ENCODE assay signal across 8 cellular contexts in the genomic region with DNA sequence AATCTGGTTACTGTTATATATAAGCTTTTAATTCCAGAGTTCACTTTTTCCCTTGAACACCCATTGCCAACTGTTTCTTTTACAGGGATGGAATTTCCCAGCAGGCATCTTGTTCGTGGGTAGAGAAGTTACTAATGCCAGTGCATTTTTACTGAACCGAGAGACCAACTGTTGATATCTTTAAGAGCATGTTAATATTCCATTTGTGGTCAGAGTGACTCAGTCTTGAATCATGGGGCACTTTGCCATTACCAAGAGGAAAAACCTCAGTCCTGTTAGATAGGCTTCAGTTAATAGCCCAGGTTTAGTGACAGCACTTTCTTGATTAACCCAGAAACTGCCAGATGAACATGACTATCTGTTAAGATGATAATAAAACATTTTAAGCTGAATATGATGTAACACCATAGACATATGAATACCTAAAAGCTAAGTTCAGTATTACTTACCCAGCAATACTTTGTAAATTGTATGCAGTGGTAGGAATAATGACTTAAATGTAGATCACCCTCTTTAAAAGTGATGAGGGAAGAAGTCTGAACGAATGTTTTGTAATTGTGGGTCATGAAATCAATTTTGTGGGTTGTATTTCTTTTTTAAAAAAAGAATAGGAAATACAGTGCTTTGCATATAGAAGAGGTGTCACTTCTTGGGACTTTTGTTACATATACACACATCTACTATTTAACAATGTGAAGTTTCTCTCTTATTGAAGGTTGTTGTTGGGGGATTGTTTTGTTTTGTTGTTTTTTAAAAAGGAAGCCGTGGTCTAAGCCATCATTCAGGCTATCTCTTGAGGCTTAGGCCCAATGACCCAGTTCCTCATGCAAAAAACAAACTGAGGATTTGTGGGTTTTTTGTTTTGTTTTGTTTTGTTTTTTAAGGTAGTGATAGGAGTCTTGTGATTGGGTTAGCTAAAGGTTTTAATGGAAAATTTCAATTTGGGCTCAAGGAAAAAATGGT.
DNase-seq lines count a peak whose midpoint lies in the region; ATAC-seq and TF ChIP-seq lines count a peak whose summit lies in the region.

No MANE protein-coding gene starts in this region.

- H3K79me2 ChIP-seq in PC-3 (ENCODE audit: low read length): no peaks in the 10 kb centered on the region

- H3K4me2 ChIP-seq in PC-3 (ENCODE audit: low read length): peak overlapping the region; percentile 64

- DNase-seq in activated T-cell treated with anti-CD3 and anti-CD28 coated beads, Interleukin-2, amount 50 U/mL, for 24 hours: no peak
- DNase-seq in activated T-cell treated with anti-CD3 and anti-CD28 coated beads for 4 hours (no peak), PC-3 (peak; percentile 100), coronary artery (ENCODE audit: low spot score) (no peak), myocyte (ENCODE audit: low read depth) (peak; percentile 99), cerebellar cortex (ENCODE audit: low spot score) (no peak), NCI-H1105 treated with DMSO at 0.1 percent for 48 hours (lab: John Stamatoyannopoulos, UW) (no peak)

- no peaks in the 10 kb centered on the region for H3K27me3 ChIP-seq in PC-3 (ENCODE audit: low read length)

- peaks cover 18% of the 10 kb centered on the region for H3K4me1 ChIP-seq in PC-3 (ENCODE audit: insufficient read depth, low read length)

- peak overlapping the region; percentile 23 for H2AFZ ChIP-seq in PC-3 (ENCODE audit: low read length)

- peak overlapping the region; percentile 36 for H3K9ac ChIP-seq in PC-3 (ENCODE audit: low read length)

- H3K36me3 ChIP-seq in PC-3 (ENCODE audit: low read depth, low read length): no peaks in the 10 kb centered on the region

- intact Hi-C loops in PC-3 (cut with micrococcal nuclease): loop anchor here (1.0 to 5.0 kb wide), 6 partner anchors 19 to 132 kb away; no protein-coding TSS in a partner anchor

- H3K4me1 Mint-ChIP-seq in activated T-cell treated with anti-CD3 and anti-CD28 coated beads, Interleukin-2, amount 50 U/mL, for 24 hours (ENCODE audit: low read depth): peaks cover 19% of the 10 kb centered on the region

- peak overlapping the region; percentile 20 for H3K4me3 Mint-ChIP-seq in activated T-cell treated with anti-CD3 and anti-CD28 coated beads, Interleukin-2, amount 50 U/mL, for 24 hours

- H3K9me3 Mint-ChIP-seq in activated T-cell treated with anti-CD3 and anti-CD28 coated beads, Interleukin-2, amount 50 U/mL, for 24 hours: no peaks in the 10 kb centered on the region

- peaks cover 4% of the 10 kb centered on the region for H3F3A ChIP-seq in PC-3 (ENCODE audit: low read length, unreplicated experiment)

- TF ChIP-seq CTCF in PC-3 (conservative IDR thresholded peaks at IDR 0.05; ENCODE audit: low read depth, low read length): no peak
- TF ChIP-seq CTCF in coronary artery (IDR thresholded peaks at IDR 0.05): no peak

- no peaks in the 10 kb centered on the region for H3K27me3 Mint-ChIP-seq in activated T-cell treated with anti-CD3 and anti-CD28 coated beads, Interleukin-2, amount 50 U/mL, for 24 hours

- H3K36me3 Mint-ChIP-seq in activated T-cell treated with anti-CD3 and anti-CD28 coated beads, Interleukin-2, amount 50 U/mL, for 24 hours (ENCODE audit: low read depth): peaks cover 2% of the 10 kb centered on the region

- BruUV-seq in PC-3 (replicated peaks; lab: Mats Ljungman, UMichigan): TSS peak; percentile 37

- ATAC-seq in PC-3 (peak; percentile 94), HG03439 (IDR thresholded peaks at IDR 0.05; ENCODE audit: unreplicated experiment) (no peak)

- POLR2A ChIA-PET in PC-3 (lab: Charles Lee; ENCODE audit: unreplicated experiment): interaction anchor here (0.5 kb wide), 2 partner anchors 49 to 97 kb away, joined by 4 to 8 read pairs; no protein-coding TSS in a partner anchor

- H3K9me2 ChIP-seq in PC-3 (replicated peaks; ENCODE audit: low read length): no peaks in the 10 kb centered on the region

- peak overlapping the region; percentile 81 for H3K27ac Mint-ChIP-seq in activated T-cell treated with anti-CD3 and anti-CD28 coated beads, Interleukin-2, amount 50 U/mL, for 24 hours

- H4K20me1 ChIP-seq in PC-3 (ENCODE audit: low read length): no peaks in the 10 kb centered on the region

- no peaks in the 10 kb centered on the region for H3K9me3 ChIP-seq in PC-3 (ENCODE audit: low read length)

- H3K27ac ChIP-seq in PC-3 (ENCODE audit: low read length) (peak overlapping the region; percentile 74), coronary artery (peak overlapping the region; percentile 64 to 81)

- H3K4me3 ChIP-seq in PC-3 (ENCODE audit: low read length) (peak overlapping the region; percentile 39), coronary artery (no peak overlapping the region)

- CTCF ChIA-PET in PC-3 (lab: Charles Lee): interaction anchor here (0.5 to 1.0 kb wide), 3 partner anchors 32 to 152 kb away, joined by 3 to 6 read pairs (median 4); no protein-coding TSS in a partner anchor

Comparison
In these comparisons a context has a peak if more than half of its experiments do, and no peak if none do; other contexts are left out.
1. DNase-seq: peak in PC-3 (single experiment) and myocyte (single experiment); none in activated T-cell treated with anti-CD3 and anti-CD28 coated beads, Interleukin-2, amount 50 U/mL, for 24 hours (single experiment), activated T-cell treated with anti-CD3 and anti-CD28 coated beads for 4 hours (single experiment), coronary artery (single experiment), cerebellar cortex (single experiment) and NCI-H1105 treated with DMSO at 0.1 percent for 48 hours (single experiment).